20 cellular contexts compared by ENCODE assay signal in genomic region chr12:110528277-110528839, GRCh38. TPM values are rescaled to one million over a fixed set of nuclear protein-coding genes. Genes with fewer than 3 reads are reported as not detected.
DNase-seq lines count a peak whose midpoint lies in the region; TF ChIP-seq lines count a peak whose summit lies in the region.
"Had no signal": no experiment of that assay in that cellular context is flagged by ENCODE, and none has a peak within 500 bp of the region (broad histone marks: within the 10 kb centered on the region; RNA-seq: fewer than 3 reads in every experiment).

No MANE protein-coding gene starts in this region.

- in situ Hi-C loops in GM13976 (cut with MboI; ENCODE audit: low sequenced_read_pairs, unreplicated experiment), result no loop called here

- H3K79me2 ChIP-seq in neural progenitor cell (ENCODE audit: low read depth), result no peaks in the 10 kb centered on the region

- 96% methylated on average over 6 of the region's 6 CpGs for WGBS in prostate gland

- peak overlapping the region in 2 of 3 donors; percentile 6 to 17 for H3K27ac Mint-ChIP-seq in IgD-negative memory B cell
- peak overlapping the region; percentile 29 for H3K27ac Mint-ChIP-seq in neural progenitor cell

- H3K9ac ChIP-seq in neural progenitor cell, result no peak overlapping the region
- H3K9ac ChIP-seq: KMS-11 had no signal

- H4K20me1 ChIP-seq in neural progenitor cell (ENCODE audit: low read depth), result no peaks in the 10 kb centered on the region

- H3K4me2 ChIP-seq in neural progenitor cell, result no peak overlapping the region
- H3K4me2 ChIP-seq: KMS-11 had no signal

- no peaks in the 10 kb centered on the region for H3K36me3 Mint-ChIP-seq in IgD-negative memory B cell
- peaks cover 4% of the 10 kb centered on the region for H3K36me3 Mint-ChIP-seq in neural progenitor cell

- no peaks in the 10 kb centered on the region for H3K9me3 ChIP-seq in neural progenitor cell (ENCODE audit: low read depth)
- no peaks in the 10 kb centered on the region for H3K9me3 ChIP-seq in prostate gland
- H3K9me3 ChIP-seq in ascending aorta, result no peaks in the 10 kb centered on the region

- H3K27ac ChIP-seq in neural progenitor cell (no peak overlapping the region), prostate gland (no peak overlapping the region), ascending aorta (no peak overlapping the region)
- H3K27ac ChIP-seq: 22Rv1, C4-2B, KMS-11 had no signal

- H3K4me1 Mint-ChIP-seq in IgD-negative memory B cell (peaks cover 16 to 34% (median 19%) of the 10 kb centered on the region in 3 donors), neural progenitor cell (peaks cover 6% of the 10 kb centered on the region)

- H3K36me3 ChIP-seq in neural progenitor cell (no peaks in the 10 kb centered on the region), prostate gland (no peaks in the 10 kb centered on the region), ascending aorta (no peaks in the 10 kb centered on the region)

- H3K9me3 Mint-ChIP-seq in IgD-negative memory B cell (no peaks in the 10 kb centered on the region), neural progenitor cell (no peaks in the 10 kb centered on the region)

- no peaks in the 10 kb centered on the region for H3F3A ChIP-seq in neural progenitor cell (ENCODE audit: low read depth)

- no peak overlapping the region for H2AFZ ChIP-seq in neural progenitor cell (replicated peaks)

- H3K27me3 Mint-ChIP-seq in IgD-negative memory B cell, result no peaks in the 10 kb centered on the region
- peaks cover 2% of the 10 kb centered on the region for H3K27me3 Mint-ChIP-seq in neural progenitor cell (ENCODE audit: insufficient read depth, low read depth)

- H3K4me3 ChIP-seq in neural progenitor cell, result no peak overlapping the region
- H3K4me3 ChIP-seq in prostate gland, result no peak overlapping the region
- no peak overlapping the region for H3K4me3 ChIP-seq in ascending aorta

- intact Hi-C loops in prostate gland (cut with DNase I), result no loop called here
- intact Hi-C loops in ascending aorta (cut with DNase I), result no loop called here

- TF ChIP-seq POLR2A in prostate gland (IDR thresholded peaks at IDR 0.05), result no peak

- H3K27me3 ChIP-seq in neural progenitor cell (no peaks in the 10 kb centered on the region), prostate gland (replicated peaks; ENCODE audit: insufficient read depth) (no peaks in the 10 kb centered on the region), ascending aorta (no peaks in the 10 kb centered on the region)

- H3K4me3 Mint-ChIP-seq in IgD-negative memory B cell, result peak overlapping the region in 1 of 4 donors; percentile 66
- H3K4me3 Mint-ChIP-seq in neural progenitor cell, result no peak overlapping the region

- DNase-seq in NCI-H82 (lab: John Stamatoyannopoulos, UW), result peak; percentile 23
- DNase-seq in NCI-H82 treated with DMSO at 0.1 percent for 48 hours (lab: John Stamatoyannopoulos, UW; ENCODE audit: unreplicated experiment), result no peak
- DNase-seq in GM13976 (ENCODE audit: low spot score), result peak; percentile 45
- no peak for DNase-seq in neural progenitor cell (ENCODE audit: low spot score)
- DNase-seq in SW480 (ENCODE audit: low spot score), result no peak
- no peak for DNase-seq in prostate gland (ENCODE audit: low spot score)
- no peak for DNase-seq in ascending aorta (ENCODE audit: low spot score in 2 of 2)
- DNase-seq: AML-193, DMS 273 treated with DMSO at 0.1 percent for 48 hours, MV-4-11, NCI-H1694 treated with DMSO at 0.1 percent for 48 hours, NCI-H2107, NCI-H2227 treated with DMSO at 0.1 percent for 48 hours, NCI-H510A treated with DMSO at 0.1 percent for 48 hours, PC-3, SIG-M5 had no signal

- H3K4me1 ChIP-seq in neural progenitor cell, result no peaks in the 10 kb centered on the region
- H3K4me1 ChIP-seq in prostate gland (replicated peaks), result peaks cover 7% of the 10 kb centered on the region
- peaks cover 0 to 3% of the 10 kb centered on the region in 2 donors for H3K4me1 ChIP-seq in ascending aorta

- TF ChIP-seq CTCF in GM13976 (IDR thresholded peaks at IDR 0.05; ENCODE audit: borderline replicate concordance, control extremely low read depth, extremely low read depth, insufficient read depth, missing control alignments) (no peak), neural progenitor cell (IDR thresholded peaks at IDR 0.05) (no peak), prostate gland (IDR thresholded peaks at IDR 0.05) (no peak), ascending aorta (IDR thresholded peaks at IDR 0.05) (no peak)

RNA-seq across cellular contexts. Expression of gene RAD9B, which starts 26.2 kb away (rescaled TPM):
- polyA plus RNA-seq in IgD-negative memory B cell, result 0.75 TPM
- 0.17 and 0.31 TPM in 2 replicates for total RNA-seq in neural progenitor cell (ENCODE audit: low replicate concordance)
- 1 to 10 TPM in 1 of 2 donors, under 1 TPM in 1; 0.41 to 5.1 TPM for total RNA-seq in prostate gland
- not detected for total RNA-seq in ascending aorta

RNA-seq across cellular contexts. Expression of gene VPS29, which starts 26.4 kb away (rescaled TPM):
- polyA plus RNA-seq in IgD-negative memory B cell, result 123 TPM
- total RNA-seq in neural progenitor cell (ENCODE audit: low replicate concordance) (69.5 and 101 TPM in 2 replicates), prostate gland (10 to 100 TPM; 60.5 to 89.8 TPM), ascending aorta (35.9 TPM)

RNA-seq across cellular contexts. Expression of gene PPTC7, which starts 54.8 kb away (rescaled TPM):
- 10.1 TPM for polyA plus RNA-seq in IgD-negative memory B cell
- 9.1 and 11.2 TPM in 2 replicates for total RNA-seq in neural progenitor cell (ENCODE audit: low replicate concordance)
- total RNA-seq in prostate gland, result 10 to 100 TPM; 11.2 to 21.8 TPM
- 12.3 TPM for total RNA-seq in ascending aorta

RNA-seq across cellular contexts. Expression of gene FAM216A, which starts 59.7 kb away (rescaled TPM):
- polyA plus RNA-seq in IgD-negative memory B cell, result 10.5 TPM
- total RNA-seq in neural progenitor cell (ENCODE audit: low replicate concordance), result 54.1 and 87.5 TPM in 2 replicates
- 10 to 100 TPM in 1 of 2 donors, 1 to 10 TPM in 1; 3.6 to 11.5 TPM for total RNA-seq in prostate gland
- total RNA-seq in ascending aorta, result 2.1 TPM

Comparison
In these comparisons a context has a peak if more than half of its experiments do, and no peak if none do; other contexts are left out.
1. DNase-seq: peak in NCI-H82 (single experiment) and GM13976 (single experiment); none in NCI-H82 treated with DMSO at 0.1 percent for 48 hours (single experiment), neural progenitor cell (single experiment), SW480 (single experiment), prostate gland (single experiment) and ascending aorta (0 of 2).